8 cellular contexts compared by ENCODE assay signal in the genomic region with DNA sequence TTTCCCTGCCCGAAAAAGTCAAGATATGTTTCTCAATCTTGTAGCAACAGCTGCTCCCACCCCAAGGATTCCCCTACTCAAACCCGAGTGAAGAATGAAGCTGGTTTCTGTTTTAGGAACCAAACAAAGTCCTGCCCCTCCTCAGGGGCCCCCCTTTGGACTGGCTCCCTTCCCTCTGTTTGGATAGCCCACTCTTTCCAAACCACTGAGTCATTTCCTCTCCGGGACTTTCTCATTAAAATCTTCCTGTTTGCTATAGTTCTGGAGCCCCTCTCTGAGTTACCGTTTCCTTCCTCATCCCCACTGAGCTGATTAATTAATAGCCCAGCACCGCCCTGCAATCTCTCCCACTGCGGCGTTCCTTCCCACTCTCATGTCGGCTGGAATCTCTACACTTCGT.
DNase-seq lines count a peak whose midpoint lies in the region; ATAC-seq and TF ChIP-seq lines count a peak whose summit lies in the region.

No MANE protein-coding gene starts in this region.

- no peaks in the 10 kb centered on the region for H3K27me3 ChIP-seq in right cardiac atrium (ENCODE audit: control insufficient read depth, insufficient read depth)
- H3K27me3 ChIP-seq in spleen (replicated peaks in 1 of 7): peaks cover 0 to 17% (median 0%) of the 10 kb centered on the region in 7 donors

- DNase-seq in HFFc6: no peak
- DNase-seq in activated B cell treated with CpG ODN at 0.5 μM for 24 hours: no peak
- peak; percentile 41 to 73 (median 51) for DNase-seq in right cardiac atrium
- no peak for DNase-seq in spleen
- DNase-seq in ureter (ENCODE audit: low spot score): no peak
- DNase-seq in stimulated activated CD4-positive, alpha-beta T cell treated with anti-CD3 and anti-CD28 coated beads, Interleukin-4, amount 100 ng/mL, for 1 hour: no peak
- no peak for DNase-seq in hypothalamus (lab: John Stamatoyannopoulos, UW)

- H3K27ac ChIP-seq in right cardiac atrium (ENCODE audit: low read length) (peak overlapping the region; percentile 46), spleen (peak overlapping the region in 7 of 8 donors; percentile 45 to 80 (median 66))

- H3K4me1 Mint-ChIP-seq in HFFc6 (ENCODE audit: low read depth): peaks cover 62% of the 10 kb centered on the region
- H3K4me1 Mint-ChIP-seq in activated B cell treated with CpG ODN at 0.5 μM for 24 hours: peaks cover 10% of the 10 kb centered on the region

- no peaks in the 10 kb centered on the region for H3K36me3 ChIP-seq in spleen

- H3K4me3 Mint-ChIP-seq in HFFc6: peak overlapping the region; percentile 87
- peak overlapping the region; percentile 15 for H3K4me3 Mint-ChIP-seq in activated B cell treated with CpG ODN at 0.5 μM for 24 hours

- H3K9me3 ChIP-seq in right cardiac atrium (ENCODE audit: control insufficient read depth, low read length): no peaks in the 10 kb centered on the region
- no peaks in the 10 kb centered on the region for H3K9me3 ChIP-seq in spleen

- POLR2A ChIA-PET in activated B cell treated with CpG ODN at 0.5 μM for 24 hours (lab: Charles Lee): no interaction called here

- no peak for ATAC-seq in activated B cell treated with CpG ODN at 0.5 μM for 24 hours (ENCODE audit: low read depth)
- ATAC-seq in right cardiac atrium: peak; percentile 67 to 89
- ATAC-seq in HG03457 (IDR thresholded peaks at IDR 0.05; ENCODE audit: unreplicated experiment): no peak

- CTCF ChIA-PET in activated B cell treated with CpG ODN at 0.5 μM for 24 hours (lab: Charles Lee): interaction anchor here (0.9 kb wide), 1 partner anchor 9 kb away, joined by 3 read pairs; no protein-coding TSS in a partner anchor

- H3K27me3 Mint-ChIP-seq in HFFc6 (ENCODE audit: insufficient read depth) (no peaks in the 10 kb centered on the region; the same call in 1 of the 2 replicates), activated B cell treated with CpG ODN at 0.5 μM for 24 hours (peaks cover 23% of the 10 kb centered on the region)

- no peaks in the 10 kb centered on the region for H3K36me3 Mint-ChIP-seq in HFFc6 (ENCODE audit: low read depth)
- H3K36me3 Mint-ChIP-seq in activated B cell treated with CpG ODN at 0.5 μM for 24 hours (ENCODE audit: low read depth): no peaks in the 10 kb centered on the region

- 34% methylated on average over 9 of the region's 9 CpGs for WGBS in right cardiac atrium
- WGBS in spleen, 5 donors: 3 to 9% (median 4%) methylated on average over 9 of the region's 9 CpGs

- TF ChIP-seq CTCF in HFFc6 (IDR thresholded peaks at IDR 0.05) (no peak), activated B cell treated with CpG ODN at 0.5 μM for 24 hours (IDR thresholded peaks at IDR 0.05) (no peak), spleen (IDR thresholded peaks at IDR 0.05 in 8 of 11, conservative IDR thresholded peaks at IDR 0.05 in 3 of 11) (no peak)

- H3K9me3 Mint-ChIP-seq in HFFc6 (no peaks in the 10 kb centered on the region), activated B cell treated with CpG ODN at 0.5 μM for 24 hours (no peaks in the 10 kb centered on the region)

- intact Hi-C loops in activated B cell treated with CpG ODN at 0.5 μM for 24 hours (cut with micrococcal nuclease): no loop called here
- intact Hi-C loops in right cardiac atrium (cut with DNase I): no loop called here
- intact Hi-C loops in spleen (cut with DNase I; ENCODE audit: low total_unique reads): no loop called here

- TF ChIP-seq POLR2A in spleen (IDR thresholded peaks at IDR 0.05): no peak

- peak overlapping the region; percentile 86 for H3K27ac Mint-ChIP-seq in HFFc6
- no peak overlapping the region for H3K27ac Mint-ChIP-seq in activated B cell treated with CpG ODN at 0.5 μM for 24 hours

- H3K4me3 ChIP-seq in right cardiac atrium (ENCODE audit: low read length): peak overlapping the region; percentile 57
- peak overlapping the region in 6 of 8 donors; percentile 18 to 61 (median 31) for H3K4me3 ChIP-seq in spleen

- peaks cover 6% of the 10 kb centered on the region for H3K4me1 ChIP-seq in right cardiac atrium (ENCODE audit: control insufficient read depth, insufficient read depth, low read length)
- H3K4me1 ChIP-seq in spleen: peaks cover 5 to 31% (median 21%) of the 10 kb centered on the region in 6 donors

Comparison
In these comparisons a context has a peak if more than half of its experiments do, and no peak if none do; other contexts are left out.
1. DNase-seq: peak in right cardiac atrium (3 of 3); none in HFFc6 (single experiment), activated B cell treated with CpG ODN at 0.5 μM for 24 hours (single experiment), spleen (single experiment), ureter (single experiment), stimulated activated CD4-positive, alpha-beta T cell treated with anti-CD3 and anti-CD28 coated beads, Interleukin-4, amount 100 ng/mL, for 1 hour (single experiment) and hypothalamus (0 of 51).
2. ATAC-seq: peak in right cardiac atrium (2 of 2); none in activated B cell treated with CpG ODN at 0.5 μM for 24 hours (single experiment) and HG03457 (single experiment).